ENCODE assay signal across 35 cellular contexts in genomic region chr2:232950776-232951175, GRCh38.
"Had no signal": no experiment of that assay in that cellular context is flagged by ENCODE, and none has a peak within 500 bp of the region (broad histone marks: within the 10 kb centered on the region; RNA-seq: fewer than 3 reads in every experiment).

No MANE protein-coding gene starts in this region.

- H3K4me1 Mint-ChIP-seq: activated CD4-positive, alpha-beta memory T cell treated with anti-CD3 and anti-CD28 coated beads, Interleukin-2, amount 10 ng/mL, durations not matched to agents 7 days and 5 days; activated CD4-positive, alpha-beta T cell treated with anti-CD3 and anti-CD28 coated beads for 36 hours; activated CD4-positive, alpha-beta T cell treated with anti-CD3 and anti-CD28 coated beads, Interleukin-2, amount 10 ng/mL, durations not matched to agents 7 days and 5 days; activated CD8-positive, alpha-beta memory T cell treated with anti-CD3 and anti-CD28 coated beads, Interleukin-2, amount 10 ng/mL, durations not matched to agents 7 days and 5 days; activated naive CD4-positive, alpha-beta T cell treated with anti-CD3 and anti-CD28 coated beads, Interleukin-2, amount 10 ng/mL, durations not matched to agents 7 days and 5 days; activated naive CD4-positive, alpha-beta T cell treated with anti-CD3 and anti-CD28 coated beads, Interleukin-2, amount 50 U/mL, for 24 hours; activated naive CD8-positive, alpha-beta T cell treated with anti-CD3 and anti-CD28 coated beads, Interleukin-2, amount 10 ng/mL, durations not matched to agents 7 days and 5 days; central memory CD8-positive, alpha-beta T cell had no signal

- DNase-seq: activated B cell treated with CpG ODN at 0.5 μM for 24 hours; activated CD4-positive, alpha-beta memory T cell treated with anti-CD3 and anti-CD28 coated beads, Interleukin-2, amount 10 ng/mL, durations not matched to agents 7 days and 5 days; activated CD4-positive, alpha-beta T cell treated with anti-CD3 and anti-CD28 coated beads for 36 hours; activated CD4-positive, alpha-beta T cell treated with anti-CD3 and anti-CD28 coated beads for 48 hours; activated CD4-positive, alpha-beta T cell treated with anti-CD3 and anti-CD28 coated beads, Interleukin-2, amount 10 ng/mL, durations not matched to agents 7 days and 5 days; activated CD4-positive, alpha-beta T cell treated with anti-CD3 and anti-CD28 coated beads, Interleukin-2, amount 50 U/mL, for 48 hours; activated CD4-positive, CD25-positive, alpha-beta regulatory T cell treated with anti-CD3 and anti-CD28 coated beads, Interleukin-2, amount 50 U/mL, for 72 hours; activated CD8-positive, alpha-beta memory T cell treated with anti-CD3 and anti-CD28 coated beads for 24 hours; activated CD8-positive, alpha-beta memory T cell treated with anti-CD3 and anti-CD28 coated beads, Interleukin-2, amount 10 ng/mL, durations not matched to agents 7 days and 5 days; activated CD8-positive, alpha-beta memory T cell treated with anti-CD3 and anti-CD28 coated beads, Interleukin-2, amount 50 U/mL, for 48 hours; activated CD8-positive, alpha-beta T cell treated with anti-CD3 and anti-CD28 coated beads, Interleukin-2, amount 10 ng/mL, durations not matched to agents 7 days and 5 days; activated effector memory CD4-positive, alpha-beta T cell treated with Interleukin-2 at 50 U/mL for 16 hours; activated gamma-delta T cell; activated naive CD4-positive, alpha-beta T cell treated with anti-CD3 and anti-CD28 coated beads, Interleukin-2, amount 10 ng/mL, durations not matched to agents 7 days and 5 days; activated naive CD4-positive, alpha-beta T cell treated with Interleukin-2 at 50 U/mL for 16 hours; activated naive CD8-positive, alpha-beta T cell treated with anti-CD3 and anti-CD28 coated beads, Interleukin-2, amount 10 ng/mL, durations not matched to agents 7 days and 5 days; activated naive CD8-positive, alpha-beta T cell treated with anti-CD3 and anti-CD28 coated beads, Interleukin-2, amount 50 U/mL, for 24 hours; activated T-cell treated with anti-CD3 and anti-CD28 coated beads, Interleukin-2, amount 50 U/mL, for 24 hours; activated T-cell treated with anti-CD3 and anti-CD28 coated beads, Interleukin-2, amount 50 U/mL, for 48 hours; amygdala; anterior cingulate cortex; cerebellar nuclear complex; T-helper 1 cell; T-helper 2 cell; T-helper 9 cell had no signal

- H3K4me3 ChIP-seq: ascending aorta, cardiac muscle cell had no signal

- ATAC-seq: activated CD4-positive, alpha-beta T cell treated with anti-CD3 and anti-CD28 coated beads for 36 hours; activated CD8-positive, alpha-beta memory T cell treated with anti-CD3 and anti-CD28 coated beads, Interleukin-2, amount 10 ng/mL, durations not matched to agents 7 days and 5 days; activated CD8-positive, alpha-beta T cell treated with anti-CD3 and anti-CD28 coated beads, Interleukin-2, amount 10 ng/mL, durations not matched to agents 7 days and 5 days; activated naive CD8-positive, alpha-beta T cell treated with anti-CD3 and anti-CD28 coated beads, Interleukin-2, amount 50 U/mL, for 24 hours had no signal

- H3K36me3 ChIP-seq: ascending aorta, cardiac muscle cell had no signal

- H3K4me1 ChIP-seq: ascending aorta had no signal

- H3K9me3 ChIP-seq: ascending aorta had no signal

- H3K27me3 Mint-ChIP-seq: activated B cell treated with CpG ODN at 0.5 μM for 24 hours; activated CD4-positive, alpha-beta T cell treated with anti-CD3 and anti-CD28 coated beads for 36 hours; activated naive CD4-positive, alpha-beta T cell treated with anti-CD3 and anti-CD28 coated beads, Interleukin-2, amount 50 U/mL, for 24 hours; activated naive CD8-positive, alpha-beta T cell had no signal

- H3K9me3 Mint-ChIP-seq: activated B cell treated with CpG ODN at 0.5 μM for 24 hours; activated CD4-positive, alpha-beta memory T cell treated with anti-CD3 and anti-CD28 coated beads, Interleukin-2, amount 10 ng/mL, durations not matched to agents 7 days and 5 days; activated CD4-positive, alpha-beta T cell treated with anti-CD3 and anti-CD28 coated beads, Interleukin-2, amount 10 ng/mL, durations not matched to agents 7 days and 5 days; activated naive CD4-positive, alpha-beta T cell treated with anti-CD3 and anti-CD28 coated beads, Interleukin-2, amount 10 ng/mL, durations not matched to agents 7 days and 5 days; activated naive CD4-positive, alpha-beta T cell treated with anti-CD3 and anti-CD28 coated beads, Interleukin-2, amount 50 U/mL, for 24 hours; activated naive CD8-positive, alpha-beta T cell treated with anti-CD3 and anti-CD28 coated beads, Interleukin-2, amount 10 ng/mL, durations not matched to agents 7 days and 5 days; activated naive CD8-positive, alpha-beta T cell treated with anti-CD3 and anti-CD28 coated beads, Interleukin-2, amount 50 U/mL, for 24 hours; activated T-cell treated with anti-CD3 and anti-CD28 coated beads, Interleukin-2, amount 50 U/mL, for 24 hours; activated T-helper 2 cell treated with anti-CD3 and anti-CD28 coated beads, Interferon-gamma antibody, Interleukin-2, Interleukin-4, amounts not matched to agents 10 μg/mL and 5 μg/mL and 100 μg/mL, durations not matched to agents 14 hours and 24 hours and 36 hours; brain; central memory CD8-positive, alpha-beta T cell; T-helper 1 cell treated with Interleukin-12 subunit alpha and Interleukin-12 subunit beta and Interleukin-4 antibody, amounts not matched to agents 30 μg/mL and 1 μg/mL, for 36 hours; T-helper 2 cell treated with Interferon-gamma antibody and Interleukin-4, amounts not matched to agents 5 μg/mL and 100 μg/mL, for 36 hours had no signal

- H3K27me3 ChIP-seq: ascending aorta, cardiac muscle cell had no signal

- H3K27ac Mint-ChIP-seq: activated B cell treated with CpG ODN at 0.5 μM for 24 hours; activated CD4-positive, alpha-beta memory T cell treated with anti-CD3 and anti-CD28 coated beads, Interleukin-2, amount 10 ng/mL, durations not matched to agents 7 days and 5 days; activated CD4-positive, alpha-beta T cell treated with anti-CD3 and anti-CD28 coated beads for 36 hours; activated CD4-positive, alpha-beta T cell treated with anti-CD3 and anti-CD28 coated beads, Interleukin-2, amount 10 ng/mL, durations not matched to agents 7 days and 5 days; activated CD8-positive, alpha-beta memory T cell treated with anti-CD3 and anti-CD28 coated beads, Interleukin-2, amount 10 ng/mL, durations not matched to agents 7 days and 5 days; activated CD8-positive, alpha-beta T cell treated with anti-CD3 and anti-CD28 coated beads, Interleukin-2, amount 10 ng/mL, durations not matched to agents 7 days and 5 days; activated naive CD4-positive, alpha-beta T cell treated with anti-CD3 and anti-CD28 coated beads, Interleukin-2, amount 10 ng/mL, durations not matched to agents 7 days and 5 days; activated naive CD4-positive, alpha-beta T cell treated with anti-CD3 and anti-CD28 coated beads, Interleukin-2, amount 50 U/mL, for 24 hours; activated naive CD8-positive, alpha-beta T cell; activated naive CD8-positive, alpha-beta T cell treated with anti-CD3 and anti-CD28 coated beads, Interleukin-2, amount 10 ng/mL, durations not matched to agents 7 days and 5 days; activated naive CD8-positive, alpha-beta T cell treated with anti-CD3 and anti-CD28 coated beads, Interleukin-2, amount 50 U/mL, for 24 hours; activated T-cell treated with anti-CD3 and anti-CD28 coated beads, Interleukin-2, amount 50 U/mL, for 24 hours; activated T-helper 2 cell treated with anti-CD3 and anti-CD28 coated beads, Interferon-gamma antibody, Interleukin-2, Interleukin-4, amounts not matched to agents 10 μg/mL and 5 μg/mL and 100 μg/mL, durations not matched to agents 14 hours and 24 hours and 36 hours; T-helper 1 cell treated with Interleukin-12 subunit alpha and Interleukin-12 subunit beta and Interleukin-4 antibody, amounts not matched to agents 30 μg/mL and 1 μg/mL, for 36 hours; T-helper 2 cell treated with Interferon-gamma antibody and Interleukin-4, amounts not matched to agents 5 μg/mL and 100 μg/mL, for 36 hours had no signal

- H3K36me3 Mint-ChIP-seq: activated CD8-positive, alpha-beta memory T cell treated with anti-CD3 and anti-CD28 coated beads, Interleukin-2, amount 10 ng/mL, durations not matched to agents 7 days and 5 days; activated naive CD4-positive, alpha-beta T cell treated with anti-CD3 and anti-CD28 coated beads, Interleukin-2, amount 10 ng/mL, durations not matched to agents 7 days and 5 days; activated naive CD4-positive, alpha-beta T cell treated with anti-CD3 and anti-CD28 coated beads, Interleukin-2, amount 50 U/mL, for 24 hours; activated naive CD8-positive, alpha-beta T cell; activated naive CD8-positive, alpha-beta T cell treated with anti-CD3 and anti-CD28 coated beads, Interleukin-2, amount 10 ng/mL, durations not matched to agents 7 days and 5 days; brain had no signal

- H3K27ac ChIP-seq: ascending aorta, cardiac muscle cell, VCaP had no signal

- H3K4me3 Mint-ChIP-seq: activated B cell treated with CpG ODN at 0.5 μM for 24 hours; activated CD4-positive, alpha-beta memory T cell treated with anti-CD3 and anti-CD28 coated beads, Interleukin-2, amount 10 ng/mL, durations not matched to agents 7 days and 5 days; activated CD4-positive, alpha-beta T cell treated with anti-CD3 and anti-CD28 coated beads for 36 hours; activated CD4-positive, alpha-beta T cell treated with anti-CD3 and anti-CD28 coated beads, Interleukin-2, amount 10 ng/mL, durations not matched to agents 7 days and 5 days; activated CD8-positive, alpha-beta memory T cell treated with anti-CD3 and anti-CD28 coated beads, Interleukin-2, amount 10 ng/mL, durations not matched to agents 7 days and 5 days; activated CD8-positive, alpha-beta T cell treated with anti-CD3 and anti-CD28 coated beads, Interleukin-2, amount 10 ng/mL, durations not matched to agents 7 days and 5 days; activated naive CD4-positive, alpha-beta T cell treated with anti-CD3 and anti-CD28 coated beads, Interleukin-2, amount 10 ng/mL, durations not matched to agents 7 days and 5 days; activated naive CD4-positive, alpha-beta T cell treated with anti-CD3 and anti-CD28 coated beads, Interleukin-2, amount 50 U/mL, for 24 hours; activated naive CD8-positive, alpha-beta T cell; activated naive CD8-positive, alpha-beta T cell treated with anti-CD3 and anti-CD28 coated beads, Interleukin-2, amount 10 ng/mL, durations not matched to agents 7 days and 5 days; activated naive CD8-positive, alpha-beta T cell treated with anti-CD3 and anti-CD28 coated beads, Interleukin-2, amount 50 U/mL, for 24 hours; activated T-cell treated with anti-CD3 and anti-CD28 coated beads, Interleukin-2, amount 50 U/mL, for 24 hours; central memory CD8-positive, alpha-beta T cell; T-helper 1 cell treated with Interleukin-12 subunit alpha and Interleukin-12 subunit beta and Interleukin-4 antibody, amounts not matched to agents 30 μg/mL and 1 μg/mL, for 36 hours; T-helper 2 cell treated with Interferon-gamma antibody and Interleukin-4, amounts not matched to agents 5 μg/mL and 100 μg/mL, for 36 hours had no signal
